10 cellular contexts compared by ENCODE assay signal in genomic region chr10:6755891-6756460, GRCh38.
A peak's percentile ranks its signal among the peaks of the same experiment; 100 is the strongest.
DNase-seq lines count a peak whose midpoint lies in the region; ATAC-seq and TF ChIP-seq lines count a peak whose summit lies in the region.
"Had no signal": no experiment of that assay in that cellular context is flagged by ENCODE, and none has a peak within 500 bp of the region (broad histone marks: within the 10 kb centered on the region; RNA-seq: fewer than 3 reads in every experiment).

No MANE protein-coding gene starts in this region.

- H3K4me3 ChIP-seq in cardiac fibroblast (replicated peaks in 1 of 2; ENCODE audit: low read depth in 2 of 2, low read length in 2 of 2) = no peak overlapping the region

- H3K4me3 Mint-ChIP-seq in chondrocyte (ENCODE audit: unreplicated experiment) = no peak overlapping the region
- H3K4me3 Mint-ChIP-seq: central memory CD8-positive, alpha-beta T cell had no signal

- H3K36me3 Mint-ChIP-seq in chondrocyte (ENCODE audit: low read depth) = no peaks in the 10 kb centered on the region

- H3K4me1 Mint-ChIP-seq in chondrocyte (ENCODE audit: low read depth) = peaks cover 5% of the 10 kb centered on the region
- H3K4me1 Mint-ChIP-seq: central memory CD8-positive, alpha-beta T cell had no signal

- peaks cover 7% of the 10 kb centered on the region for H3K9me3 Mint-ChIP-seq in chondrocyte (ENCODE audit: low read depth)
- H3K9me3 Mint-ChIP-seq: central memory CD8-positive, alpha-beta T cell had no signal

- TF ChIP-seq CTCF in cardiac fibroblast (IDR thresholded peaks at IDR 0.05; ENCODE audit: low read depth, low read length) (no peak), chondrocyte (IDR thresholded peaks at IDR 0.05) (no peak)

- H3K27ac Mint-ChIP-seq in chondrocyte (ENCODE audit: unreplicated experiment) = no peak overlapping the region
- H3K27ac Mint-ChIP-seq: progenitor cell of endocrine pancreas had no signal

- peaks cover 14% of the 10 kb centered on the region for H3K27me3 Mint-ChIP-seq in chondrocyte (ENCODE audit: low read depth)

- ATAC-seq in GM18499 (IDR thresholded peaks at IDR 0.05; ENCODE audit: insufficient read depth, unreplicated experiment) (peak; percentile 76), HG02870 (IDR thresholded peaks at IDR 0.05; ENCODE audit: unreplicated experiment) (peak; percentile 86)

- peak; percentile 51 to 54 for DNase-seq in cardiac fibroblast (ENCODE audit: low read depth in 2 of 2)
- DNase-seq in putamen (ENCODE audit: low spot score) = peak; percentile 58
- DNase-seq in NCI-H774 (lab: John Stamatoyannopoulos, UW) = no peak
- DNase-seq in NCI-H187 (lab: John Stamatoyannopoulos, UW) = no peak
- no peak for DNase-seq in chondrocyte (ENCODE audit: low spot score)
- DNase-seq in SHP77 treated with DMSO at 0.1 percent for 48 hours (lab: John Stamatoyannopoulos, UW) = no peak

Comparison
In these comparisons a context has a peak if more than half of its experiments do, and no peak if none do; other contexts are left out.
1. DNase-seq: peak in cardiac fibroblast (2 of 2) and putamen (single experiment); none in NCI-H774 (single experiment), NCI-H187 (0 of 2), chondrocyte (single experiment) and SHP77 treated with DMSO at 0.1 percent for 48 hours (single experiment).